ENCODE assay signal across 1 cellular context in the genomic region with DNA sequence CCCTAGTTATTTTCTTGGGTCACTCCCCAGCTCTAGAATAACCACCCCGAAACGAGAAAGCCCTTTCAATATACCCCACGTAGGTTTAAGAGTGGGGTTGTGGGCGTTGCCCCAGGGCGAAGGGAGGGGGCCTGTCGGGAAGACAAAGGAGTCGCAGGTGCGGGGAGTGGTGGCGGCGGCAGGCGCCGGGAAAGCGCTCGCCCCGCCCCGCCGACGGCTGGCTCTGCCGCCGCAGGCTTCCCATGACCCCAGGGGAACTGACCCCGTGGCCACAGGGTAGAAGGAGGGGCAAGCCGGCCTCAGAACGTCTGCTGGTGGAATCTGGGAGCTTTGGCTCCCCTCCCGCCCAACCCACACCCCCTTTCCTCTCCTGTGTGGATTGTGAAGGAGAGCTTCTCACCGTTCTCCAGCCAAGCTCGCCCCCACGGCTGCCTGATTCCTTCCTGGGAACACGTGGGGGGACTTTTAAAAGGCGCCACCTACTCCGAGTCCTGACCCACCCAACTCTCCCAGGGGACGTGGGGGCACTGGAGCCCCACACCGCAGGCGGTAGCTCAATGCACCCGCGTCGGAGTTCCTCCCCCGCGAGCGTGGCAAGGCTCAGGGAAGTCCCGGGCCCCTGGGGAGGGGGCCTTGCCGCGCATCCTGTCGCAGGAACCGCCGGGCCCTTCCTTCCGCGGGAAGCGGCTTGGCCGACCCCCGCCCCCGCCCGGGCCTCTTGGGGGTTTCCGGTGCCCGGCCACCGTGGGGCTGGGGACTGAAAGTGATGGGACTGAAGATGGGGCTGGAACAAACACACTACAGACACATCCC.
TF ChIP-seq lines count a peak whose summit lies in the region.

No MANE protein-coding gene starts in this region.

TF ChIP-seq in GM12878, 131 proteins besides CTCF, POLR2A, EP300 and RAD21 (continued from another document):
- TF ChIP-seq NBN (IDR thresholded peaks at IDR 0.05): peak; percentile 26
- no peak for TF ChIP-seq NR2C2 (IDR thresholded peaks at IDR 0.05; ENCODE audit: borderline replicate concordance, control insufficient read depth, insufficient read length, low read depth)
- TF ChIP-seq, protein P1, sequence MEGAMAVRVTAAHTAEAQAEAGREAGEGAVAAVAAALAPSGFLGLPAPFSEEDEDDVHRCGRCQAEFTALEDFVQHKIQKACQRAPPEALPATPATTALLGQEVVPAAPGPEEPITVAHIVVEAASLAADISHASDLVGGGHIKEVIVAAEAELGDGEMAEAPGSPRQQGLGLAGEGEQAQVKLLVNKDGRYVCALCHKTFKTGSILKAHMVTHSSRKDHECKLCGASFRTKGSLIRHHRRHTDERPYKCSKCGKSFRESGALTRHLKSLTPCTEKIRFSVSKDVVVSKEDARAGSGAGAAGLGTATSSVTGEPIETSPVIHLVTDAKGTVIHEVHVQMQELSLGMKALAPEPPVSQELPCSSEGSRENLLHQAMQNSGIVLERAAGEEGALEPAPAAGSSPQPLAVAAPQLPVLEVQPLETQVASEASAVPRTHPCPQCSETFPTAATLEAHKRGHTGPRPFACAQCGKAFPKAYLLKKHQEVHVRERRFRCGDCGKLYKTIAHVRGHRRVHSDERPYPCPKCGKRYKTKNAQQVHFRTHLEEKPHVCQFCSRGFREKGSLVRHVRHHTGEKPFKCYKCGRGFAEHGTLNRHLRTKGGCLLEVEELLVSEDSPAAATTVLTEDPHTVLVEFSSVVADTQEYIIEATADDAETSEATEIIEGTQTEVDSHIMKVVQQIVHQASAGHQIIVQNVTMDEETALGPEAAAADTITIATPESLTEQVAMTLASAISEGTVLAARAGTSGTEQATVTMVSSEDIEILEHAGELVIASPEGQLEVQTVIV (IDR thresholded peaks at IDR 0.05; ENCODE audit: borderline replicate concordance, partially characterized antibody): no peak
- TF ChIP-seq NR2C1 (IDR thresholded peaks at IDR 0.05): peak; percentile 35
- peak; percentile 90 for TF ChIP-seq LARP7 (IDR thresholded peaks at IDR 0.05)
- TF ChIP-seq SUPT20H (IDR thresholded peaks at IDR 0.05; ENCODE audit: borderline replicate concordance, control insufficient read depth, low read depth, low read length): no peak
- TF ChIP-seq CREM (IDR thresholded peaks at IDR 0.05; ENCODE audit: low read depth): peak; percentile 88
- TF ChIP-seq ZNF622 (IDR thresholded peaks at IDR 0.05): no peak
- no peak for TF ChIP-seq RUNX3 (IDR thresholded peaks at IDR 0.05; ENCODE audit: low read length)
- peak; percentile 78 for TF ChIP-seq CBFB (IDR thresholded peaks at IDR 0.05; ENCODE audit: low read depth)
- TF ChIP-seq, protein P2, sequence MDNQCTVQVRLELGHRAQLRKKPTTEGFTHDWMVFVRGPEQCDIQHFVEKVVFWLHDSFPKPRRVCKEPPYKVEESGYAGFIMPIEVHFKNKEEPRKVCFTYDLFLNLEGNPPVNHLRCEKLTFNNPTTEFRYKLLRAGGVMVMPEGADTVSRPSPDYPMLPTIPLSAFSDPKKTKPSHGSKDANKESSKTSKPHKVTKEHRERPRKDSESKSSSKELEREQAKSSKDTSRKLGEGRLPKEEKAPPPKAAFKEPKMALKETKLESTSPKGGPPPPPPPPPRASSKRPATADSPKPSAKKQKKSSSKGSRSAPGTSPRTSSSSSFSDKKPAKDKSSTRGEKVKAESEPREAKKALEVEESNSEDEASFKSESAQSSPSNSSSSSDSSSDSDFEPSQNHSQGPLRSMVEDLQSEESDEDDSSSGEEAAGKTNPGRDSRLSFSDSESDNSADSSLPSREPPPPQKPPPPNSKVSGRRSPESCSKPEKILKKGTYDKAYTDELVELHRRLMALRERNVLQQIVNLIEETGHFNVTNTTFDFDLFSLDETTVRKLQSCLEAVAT (IDR thresholded peaks at IDR 0.05): no peak; the same call in 1 of the 2 replicates
- TF ChIP-seq ATF7 (IDR thresholded peaks at IDR 0.05; ENCODE audit: low read depth): no peak; the same call in 1 of the 2 replicates
- no peak for TF ChIP-seq KAT2A (conservative IDR thresholded peaks at IDR 0.05; ENCODE audit: control insufficient read depth, low read depth, low read length)
- TF ChIP-seq GATAD2B (conservative IDR thresholded peaks at IDR 0.05; ENCODE audit: low read depth): peak; percentile 98
- no peak; the same call in 1 of the 2 replicates for TF ChIP-seq POLR2AphosphoS5 (IDR thresholded peaks at IDR 0.05; ENCODE audit: low read length)
- TF ChIP-seq HDAC2 (IDR thresholded peaks at IDR 0.05): no peak
- TF ChIP-seq CHD2 (IDR thresholded peaks at IDR 0.05; ENCODE audit: borderline replicate concordance, low read depth, low read length): peak; percentile 62; the same call in 1 of the 2 replicates
- TF ChIP-seq NRF1 (conservative IDR thresholded peaks at IDR 0.05; ENCODE audit: low read depth, low read length): no peak
- peak; percentile 70; the same call in 1 of the 2 replicates for TF ChIP-seq MTA2 (IDR thresholded peaks at IDR 0.05; ENCODE audit: low read depth)
- peak; percentile 84 for TF ChIP-seq SP1 (IDR thresholded peaks at IDR 0.05; ENCODE audit: low read depth, low read length)
- no peak for TF ChIP-seq ASH2L (IDR thresholded peaks at IDR 0.05; ENCODE audit: borderline replicate concordance, low read depth)
- TF ChIP-seq, protein P3, sequence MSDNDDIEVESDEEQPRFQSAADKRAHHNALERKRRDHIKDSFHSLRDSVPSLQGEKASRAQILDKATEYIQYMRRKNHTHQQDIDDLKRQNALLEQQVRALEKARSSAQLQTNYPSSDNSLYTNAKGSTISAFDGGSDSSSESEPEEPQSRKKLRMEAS (IDR thresholded peaks at IDR 0.05; ENCODE audit: low read depth, low read length): peak; percentile 37; the same call in 1 of the 2 replicates
- TF ChIP-seq, protein P4, sequence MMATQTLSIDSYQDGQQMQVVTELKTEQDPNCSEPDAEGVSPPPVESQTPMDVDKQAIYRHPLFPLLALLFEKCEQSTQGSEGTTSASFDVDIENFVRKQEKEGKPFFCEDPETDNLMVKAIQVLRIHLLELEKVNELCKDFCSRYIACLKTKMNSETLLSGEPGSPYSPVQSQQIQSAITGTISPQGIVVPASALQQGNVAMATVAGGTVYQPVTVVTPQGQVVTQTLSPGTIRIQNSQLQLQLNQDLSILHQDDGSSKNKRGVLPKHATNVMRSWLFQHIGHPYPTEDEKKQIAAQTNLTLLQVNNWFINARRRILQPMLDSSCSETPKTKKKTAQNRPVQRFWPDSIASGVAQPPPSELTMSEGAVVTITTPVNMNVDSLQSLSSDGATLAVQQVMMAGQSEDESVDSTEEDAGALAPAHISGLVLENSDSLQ (IDR thresholded peaks at IDR 0.05): no peak
- TF ChIP-seq, protein P5, sequence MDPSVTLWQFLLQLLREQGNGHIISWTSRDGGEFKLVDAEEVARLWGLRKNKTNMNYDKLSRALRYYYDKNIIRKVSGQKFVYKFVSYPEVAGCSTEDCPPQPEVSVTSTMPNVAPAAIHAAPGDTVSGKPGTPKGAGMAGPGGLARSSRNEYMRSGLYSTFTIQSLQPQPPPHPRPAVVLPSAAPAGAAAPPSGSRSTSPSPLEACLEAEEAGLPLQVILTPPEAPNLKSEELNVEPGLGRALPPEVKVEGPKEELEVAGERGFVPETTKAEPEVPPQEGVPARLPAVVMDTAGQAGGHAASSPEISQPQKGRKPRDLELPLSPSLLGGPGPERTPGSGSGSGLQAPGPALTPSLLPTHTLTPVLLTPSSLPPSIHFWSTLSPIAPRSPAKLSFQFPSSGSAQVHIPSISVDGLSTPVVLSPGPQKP (IDR thresholded peaks at IDR 0.05; ENCODE audit: low read depth, low read length): peak; percentile 72
- TF ChIP-seq CHD4 (IDR thresholded peaks at IDR 0.05): no peak
- TF ChIP-seq BHLHE40 (IDR thresholded peaks at IDR 0.05; ENCODE audit: borderline replicate concordance in 1 of 2, low read depth in 2 of 2, low read length in 1 of 2): peak; percentile 62 to 86
- no peak for TF ChIP-seq KDM1A (IDR thresholded peaks at IDR 0.05; ENCODE audit: borderline replicate concordance)
- TF ChIP-seq CREB1 (IDR thresholded peaks at IDR 0.05; ENCODE audit: low read depth): no peak
- no peak for TF ChIP-seq MYC (IDR thresholded peaks at IDR 0.05; ENCODE audit: insufficient read depth, insufficient read length, insufficient replicate concordance, low read length, severe bottlenecking)
- TF ChIP-seq EED (IDR thresholded peaks at IDR 0.05; ENCODE audit: low read depth): peak; percentile 97
- TF ChIP-seq DPF2 (IDR thresholded peaks at IDR 0.05): peak; percentile 96
- 0 out of 2 replicates have a peak, but pooled peaks have one; percentile 55 for TF ChIP-seq CHD1 (IDR thresholded peaks at IDR 0.05; ENCODE audit: low read depth, low read length)
- TF ChIP-seq HDGF (IDR thresholded peaks at IDR 0.05): no peak
- TF ChIP-seq ESRRA (IDR thresholded peaks at IDR 0.05; ENCODE audit: low read length): peak; percentile 18; the same call in 1 of the 2 replicates
- TF ChIP-seq FOXK2 (IDR thresholded peaks at IDR 0.05): no peak
- TF ChIP-seq NFIC (IDR thresholded peaks at IDR 0.05; ENCODE audit: low read depth, low read length): no peak
- peak; percentile 9; the same call in 1 of the 2 replicates for TF ChIP-seq RAD51 (IDR thresholded peaks at IDR 0.05)
